8 cellular contexts compared by ENCODE assay signal in the genomic region with DNA sequence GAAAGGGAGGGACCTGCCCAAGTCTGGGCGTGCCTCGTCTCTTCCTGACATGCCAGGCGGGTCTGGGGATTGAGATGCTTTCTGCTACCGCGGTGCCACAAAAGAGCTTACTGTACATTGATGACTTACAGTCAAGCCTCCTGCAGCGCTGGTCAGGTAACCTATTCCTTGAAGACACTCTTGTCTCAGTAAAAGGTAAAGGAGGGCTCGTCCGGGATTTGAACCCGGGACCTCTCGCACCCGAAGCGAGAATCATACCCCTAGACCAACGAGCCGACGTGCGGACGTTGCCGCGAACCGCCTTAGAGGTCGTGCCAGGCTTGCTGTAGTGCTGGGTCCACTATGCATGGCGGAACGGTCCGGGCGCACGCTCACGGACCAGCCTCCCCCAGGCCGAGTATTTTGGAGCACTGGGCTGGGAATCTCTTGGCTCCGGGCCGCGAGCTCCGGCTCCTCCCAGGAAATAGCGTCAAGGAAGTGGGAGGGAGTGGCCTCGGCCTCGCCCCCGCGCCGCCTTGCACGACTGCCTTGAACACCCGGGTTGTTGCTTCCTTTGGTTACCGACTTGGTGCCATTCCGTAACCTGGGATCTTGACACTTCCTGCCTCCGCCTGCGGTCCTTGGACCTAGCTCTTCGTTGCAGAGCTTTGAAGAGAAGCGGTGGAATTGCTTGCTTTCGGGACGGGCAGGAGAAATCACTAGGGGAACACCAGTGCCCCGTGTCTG. TPM values are rescaled to one million over a fixed set of nuclear protein-coding genes. Genes with fewer than 3 reads are reported as not detected.
DNase-seq lines count a peak whose midpoint lies in the region; ATAC-seq, FAIRE-seq and TF ChIP-seq lines count a peak whose summit lies in the region.

No MANE protein-coding gene starts in this region.

- H3K4me3 Mint-ChIP-seq in T-helper 1 cell treated with Interleukin-12 subunit alpha and Interleukin-12 subunit beta and Interleukin-4 antibody, amounts not matched to agents 30 μg/mL and 1 μg/mL, for 36 hours, result peak overlapping the region; percentile 90

- peaks cover 27% of the 10 kb centered on the region for H3K36me3 Mint-ChIP-seq in T-helper 1 cell treated with Interleukin-12 subunit alpha and Interleukin-12 subunit beta and Interleukin-4 antibody, amounts not matched to agents 30 μg/mL and 1 μg/mL, for 36 hours (ENCODE audit: low read depth)

- H3K9me3 ChIP-seq in right atrium auricular region, result no peaks in the 10 kb centered on the region

- H3K36me3 ChIP-seq in right atrium auricular region, result peaks cover 5% of the 10 kb centered on the region

- DNase-seq in NCI-H1417 treated with DMSO at 0.1 percent for 48 hours (lab: John Stamatoyannopoulos, UW) (peak; percentile 12), amygdala (lab: John Stamatoyannopoulos, UW) (peak; percentile 59 to 99 (median 90)), right atrium auricular region (ENCODE audit: low spot score) (peak; percentile 97), pulmonary artery endothelial cell (ENCODE audit: low read depth, low spot score) (peak; percentile 75), urothelium cell line (ENCODE audit: low spot score) (peak; percentile 69)

- no peak for TF ChIP-seq CTCF in GM12875 (IDR thresholded peaks at IDR 0.05; ENCODE audit: borderline replicate concordance, insufficient read depth, low read depth, low read length)
- TF ChIP-seq CTCF in right atrium auricular region (IDR thresholded peaks at IDR 0.05), result no peak

- ATAC-seq in HG02678 (IDR thresholded peaks at IDR 0.05; ENCODE audit: unreplicated experiment), result peak; percentile 39

- H3K4me1 ChIP-seq in right atrium auricular region, result peaks cover 0 to 16% of the 10 kb centered on the region in 2 donors

- no peaks in the 10 kb centered on the region for H3K27me3 ChIP-seq in right atrium auricular region

- H3K27ac ChIP-seq in right atrium auricular region, result peak overlapping the region; percentile 96 to 99

- peaks cover 3% of the 10 kb centered on the region for H3K27me3 Mint-ChIP-seq in T-helper 1 cell treated with Interleukin-12 subunit alpha and Interleukin-12 subunit beta and Interleukin-4 antibody, amounts not matched to agents 30 μg/mL and 1 μg/mL, for 36 hours (ENCODE audit: low read depth)

- H3K27ac Mint-ChIP-seq in T-helper 1 cell treated with Interleukin-12 subunit alpha and Interleukin-12 subunit beta and Interleukin-4 antibody, amounts not matched to agents 30 μg/mL and 1 μg/mL, for 36 hours, result peak overlapping the region; percentile 99

- FAIRE-seq in urothelium cell line (lab: Jason Lieb, UNC), result no peak

- H3K4me1 Mint-ChIP-seq in T-helper 1 cell treated with Interleukin-12 subunit alpha and Interleukin-12 subunit beta and Interleukin-4 antibody, amounts not matched to agents 30 μg/mL and 1 μg/mL, for 36 hours (ENCODE audit: low read depth), result peaks cover 48% of the 10 kb centered on the region

- H3K4me3 ChIP-seq in GM12875 (ENCODE audit: low read depth, low read length) (peak overlapping the region; percentile 66), right atrium auricular region (peak overlapping the region; percentile 53 to 77)

- no peaks in the 10 kb centered on the region for H3K9me3 Mint-ChIP-seq in T-helper 1 cell treated with Interleukin-12 subunit alpha and Interleukin-12 subunit beta and Interleukin-4 antibody, amounts not matched to agents 30 μg/mL and 1 μg/mL, for 36 hours

RNA-seq across cellular contexts. Expression of a gene that starts 12.4 kb away (rescaled TPM):
- 1 to 10 TPM in 1 of 2 donors, not detected in 1; 1.8 TPM for total RNA-seq in right atrium auricular region
- total RNA-seq in pulmonary artery endothelial cell, result 34.4 and 60.2 TPM in 2 replicates

RNA-seq across cellular contexts. Expression of a gene that starts 25.1 kb away (rescaled TPM):
- total RNA-seq in right atrium auricular region, result 1 to 10 TPM; 4.2 to 8.6 TPM
- 5.5 and 10.6 TPM in 2 replicates for total RNA-seq in pulmonary artery endothelial cell

RNA-seq across cellular contexts. Expression of a gene that starts 26.3 kb away (rescaled TPM):
- 1 to 10 TPM; 4.4 to 5.3 TPM for total RNA-seq in right atrium auricular region
- total RNA-seq in pulmonary artery endothelial cell, result 40.7 and 52.3 TPM in 2 replicates

RNA-seq across cellular contexts. Expression of a gene that starts 32.8 kb away (rescaled TPM):
- total RNA-seq in right atrium auricular region (10 to 100 TPM; 10.2 to 10.8 TPM), pulmonary artery endothelial cell (9.6 and 13.4 TPM in 2 replicates)

RNA-seq across cellular contexts. Expression of a gene that starts 46.6 kb away (rescaled TPM):
- total RNA-seq in right atrium auricular region, result 10 to 100 TPM in 1 of 2 donors, 1 to 10 TPM in 1; 7.3 to 11.0 TPM
- 15.8 and 33.2 TPM in 2 replicates for total RNA-seq in pulmonary artery endothelial cell

Comparison
In these comparisons a context has a peak if more than half of its experiments do, and no peak if none do; other contexts are left out.
1. Peak in every context shown above with its lines: DNase-seq, ATAC-seq, H3K4me3 ChIP-seq and H3K27ac ChIP-seq.
2. DNase-seq: peak in every context shown above with its lines; median percentile 97 in right atrium auricular region; 90 in amygdala; 75 in pulmonary artery endothelial cell; 69 in urothelium cell line; 12 in NCI-H1417 treated with DMSO at 0.1 percent for 48 hours.
3. RNA of a gene that starts 12.4 kb away (total RNA-seq): 34.4 to 60.2 TPM in pulmonary artery endothelial cell; 1.8 TPM in right atrium auricular region; every median in the first group is over 10 times any median in the second.